1 cellular context compared by ENCODE assay signal in genomic region chr12:113462117-113462774, GRCh38.
TF ChIP-seq lines count a peak whose summit lies in the region.

No MANE protein-coding gene starts in this region.

TF ChIP-seq in H1, 55 proteins besides CTCF, POLR2A, EP300 and RAD21 (continued from another document):
- TF ChIP-seq MAX (IDR thresholded peaks at IDR 0.05) (peak; percentile 24; the same call in 1 of the 2 replicates), NANOG (IDR thresholded peaks at IDR 0.05; ENCODE audit: insufficient read depth, low read depth, low read length, poor library complexity, severe bottlenecking) (no peak), BACH1 (IDR thresholded peaks at IDR 0.05; ENCODE audit: low read length) (peak; percentile 78), SP4 (IDR thresholded peaks at IDR 0.05; ENCODE audit: low read length) (no peak), TCF12 (IDR thresholded peaks at IDR 0.05; ENCODE audit: low read depth, low read length) (no peak), JUND (IDR thresholded peaks at IDR 0.05; ENCODE audit: low read length) (no peak), SAP30 (IDR thresholded peaks at IDR 0.05; ENCODE audit: insufficient read depth, insufficient replicate concordance, low read length) (no peak), HDAC6 (IDR thresholded peaks at IDR 0.05; ENCODE audit: low read depth, low read length) (no peak), YY1 (IDR thresholded peaks at IDR 0.05; ENCODE audit: low read depth, low read length) (peak; percentile 18; the same call in 1 of the 2 replicates), TAF1 (IDR thresholded peaks at IDR 0.05; ENCODE audit: low read depth, low read length) (no peak), CHD2 (IDR thresholded peaks at IDR 0.05; ENCODE audit: low read length) (peak; percentile 72), SP1 (IDR thresholded peaks at IDR 0.05; ENCODE audit: low read depth, low read length) (no peak), FOSL1 (IDR thresholded peaks at IDR 0.05; ENCODE audit: insufficient read depth, low read depth, low read length) (no peak), BRCA1 (IDR thresholded peaks at IDR 0.05; ENCODE audit: low read depth, low read length) (peak; percentile 48; the same call in 1 of the 2 replicates), POLR2AphosphoS5 (IDR thresholded peaks at IDR 0.05; ENCODE audit: low read depth, low read length) (no peak)
- TF ChIP-seq, protein P1, sequence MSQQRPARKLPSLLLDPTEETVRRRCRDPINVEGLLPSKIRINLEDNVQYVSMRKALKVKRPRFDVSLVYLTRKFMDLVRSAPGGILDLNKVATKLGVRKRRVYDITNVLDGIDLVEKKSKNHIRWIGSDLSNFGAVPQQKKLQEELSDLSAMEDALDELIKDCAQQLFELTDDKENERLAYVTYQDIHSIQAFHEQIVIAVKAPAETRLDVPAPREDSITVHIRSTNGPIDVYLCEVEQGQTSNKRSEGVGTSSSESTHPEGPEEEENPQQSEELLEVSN (IDR thresholded peaks at IDR 0.05), result 0 out of 2 replicates have a peak, but pooled peaks have one; percentile 16
